1 cellular context compared by ENCODE assay signal in genomic region chr1:42958488-42959317, GRCh38.
TF ChIP-seq lines count a peak whose summit lies in the region.

Gene SLC2A1, minus strand, starts transcription at chr1:42958868. Its CDS starts 217 bp downstream, at chr1:42958651.

TF ChIP-seq in HepG2, 621 proteins besides CTCF, POLR2A, EP300 and RAD21 (continued from another document and continues in another):
- TF ChIP-seq AGO2 (optimal IDR thresholded peaks at IDR 0.05; ENCODE audit: low read depth, low read length) (peak; percentile 85), TCF7 (IDR thresholded peaks at IDR 0.05; ENCODE audit: low read depth) (no peak), IKZF5 (CRISPR knock-in tag; IDR thresholded peaks at IDR 0.05) (peak; percentile 75), SALL2 (CRISPR knock-in tag; IDR thresholded peaks at IDR 0.05) (peak; percentile 38; the same call in 1 of the 2 replicates), ARNT2 (CRISPR knock-in tag; IDR thresholded peaks at IDR 0.05; ENCODE audit: low read depth) (no peak; the same call in 1 of the 2 replicates), CREB1 (IDR thresholded peaks at IDR 0.05) (peak; percentile 54), CREB1 (CRISPR knock-in tag; IDR thresholded peaks at IDR 0.05) (peak; percentile 74), FOXA1 (IDR thresholded peaks at IDR 0.05) (no peak), FOXA1 (CRISPR knock-in tag; IDR thresholded peaks at IDR 0.05) (no peak), PLRG1 (conservative IDR thresholded peaks at IDR 0.05) (no peak), ZNF614 (CRISPR knock-in tag; IDR thresholded peaks at IDR 0.05; ENCODE audit: borderline replicate concordance) (peak; percentile 63; the same call in 1 of the 2 replicates), SIN3B (IDR thresholded peaks at IDR 0.05; ENCODE audit: low read length) (no peak), ZSCAN25 (CRISPR knock-in tag; IDR thresholded peaks at IDR 0.05) (0 out of 2 replicates have a peak, but pooled peaks have one; percentile 37), ATF5 (CRISPR knock-in tag; IDR thresholded peaks at IDR 0.05; ENCODE audit: low read depth) (no peak; the same call in 1 of the 2 replicates), ZNF768 (CRISPR knock-in tag; IDR thresholded peaks at IDR 0.05) (peak; percentile 100), ZNF605 (CRISPR knock-in tag; IDR thresholded peaks at IDR 0.05) (peak; percentile 34; the same call in 1 of the 2 replicates), CEBPG (CRISPR knock-in tag; IDR thresholded peaks at IDR 0.05) (peak; percentile 42), REL (CRISPR knock-in tag; conservative IDR thresholded peaks at IDR 0.05) (no peak; the same call in 1 of the 2 replicates), SPEN (CRISPR knock-in tag; IDR thresholded peaks at IDR 0.05; ENCODE audit: low read depth) (peak; percentile 18; the same call in 1 of the 2 replicates), MAFK (conservative IDR thresholded peaks at IDR 0.05 in 1 of 2, IDR thresholded peaks at IDR 0.05 in 1 of 2; ENCODE audit: low read length in 2 of 2) (no peak), ZFX (CRISPR knock-in tag; IDR thresholded peaks at IDR 0.05; ENCODE audit: low read depth) (peak; percentile 33; the same call in 1 of the 2 replicates), ZC3H13 (CRISPR knock-in tag; IDR thresholded peaks at IDR 0.05) (peak; percentile 86; the same call in 1 of the 2 replicates), PHF8 (CRISPR knock-in tag; IDR thresholded peaks at IDR 0.05) (peak; percentile 76), THRA (CRISPR knock-in tag; IDR thresholded peaks at IDR 0.05; ENCODE audit: borderline replicate concordance) (0 out of 2 replicates have a peak, but pooled peaks have one; percentile 40), MYNN (CRISPR knock-in tag; IDR thresholded peaks at IDR 0.05; ENCODE audit: low read depth) (peak; percentile 88; the same call in 1 of the 2 replicates), HHEX (CRISPR knock-in tag; IDR thresholded peaks at IDR 0.05) (no peak), RFX5 (IDR thresholded peaks at IDR 0.05; ENCODE audit: low read depth, low read length) (peak; percentile 45; the same call in 1 of the 2 replicates), ZNF33A (CRISPR knock-in tag; IDR thresholded peaks at IDR 0.05; ENCODE audit: borderline replicate concordance) (no peak), PPARG (CRISPR knock-in tag; conservative IDR thresholded peaks at IDR 0.05) (peak; percentile 63; the same call in 1 of the 2 replicates), ZIK1 (CRISPR knock-in tag; IDR thresholded peaks at IDR 0.05; ENCODE audit: borderline replicate concordance, low read depth) (no peak; the same call in 1 of the 2 replicates), WIZ (CRISPR knock-in tag; IDR thresholded peaks at IDR 0.05) (no peak), GATAD2A (CRISPR knock-in tag; IDR thresholded peaks at IDR 0.05) (0 out of 2 replicates have a peak, but pooled peaks have one; percentile 16), KMT2A (CRISPR knock-in tag; IDR thresholded peaks at IDR 0.05) (peak; percentile 34; the same call in 1 of the 2 replicates), DNMT1 (CRISPR knock-in tag; IDR thresholded peaks at IDR 0.05) (0 out of 2 replicates have a peak, but pooled peaks have one; percentile 38), RBFOX2 (IDR thresholded peaks at IDR 0.05; ENCODE audit: low read depth, low read length) (peak; percentile 96), ZFY (CRISPR knock-in tag; IDR thresholded peaks at IDR 0.05) (no peak; the same call in 1 of the 2 replicates), ATF7 (IDR thresholded peaks at IDR 0.05) (no peak), ATF7 (CRISPR knock-in tag; IDR thresholded peaks at IDR 0.05) (no peak), ZNF552 (CRISPR knock-in tag; IDR thresholded peaks at IDR 0.05; ENCODE audit: borderline replicate concordance) (no peak), SMARCC2 (IDR thresholded peaks at IDR 0.05) (no peak), DR1 (CRISPR knock-in tag; IDR thresholded peaks at IDR 0.05) (peak; percentile 77), ZNF275 (CRISPR knock-in tag; IDR thresholded peaks at IDR 0.05; ENCODE audit: borderline replicate concordance) (0 out of 2 replicates have a peak, but pooled peaks have one; percentile 63), NFRKB (IDR thresholded peaks at IDR 0.05) (no peak), YEATS2 (CRISPR knock-in tag; IDR thresholded peaks at IDR 0.05; ENCODE audit: borderline replicate concordance) (peak; percentile 43; the same call in 1 of the 2 replicates), FOSL1 (CRISPR knock-in tag; IDR thresholded peaks at IDR 0.05; ENCODE audit: borderline replicate concordance) (no peak), MED13 (CRISPR knock-in tag; IDR thresholded peaks at IDR 0.05) (no peak; the same call in 1 of the 2 replicates), ATF3 (CRISPR knock-in tag; IDR thresholded peaks at IDR 0.05) (peak; percentile 54; the same call in 1 of the 2 replicates), ZNF703 (CRISPR knock-in tag; IDR thresholded peaks at IDR 0.05; ENCODE audit: borderline replicate concordance) (no peak), CREBL2 (CRISPR knock-in tag; IDR thresholded peaks at IDR 0.05; ENCODE audit: borderline replicate concordance) (no peak; the same call in 1 of the 2 replicates), ZBTB42 (CRISPR knock-in tag; IDR thresholded peaks at IDR 0.05) (0 out of 2 replicates have a peak, but pooled peaks have one; percentile 62), SRF (IDR thresholded peaks at IDR 0.05; ENCODE audit: low read depth, low read length) (no peak), ZNF18 (CRISPR knock-in tag; IDR thresholded peaks at IDR 0.05; ENCODE audit: insufficient replicate concordance) (no peak), ZNF773 (CRISPR knock-in tag; IDR thresholded peaks at IDR 0.05; ENCODE audit: borderline replicate concordance) (no peak), ZNF891 (CRISPR knock-in tag; IDR thresholded peaks at IDR 0.05) (0 out of 2 replicates have a peak, but pooled peaks have one; percentile 4), HDAC1 (CRISPR knock-in tag; IDR thresholded peaks at IDR 0.05) (no peak; the same call in none of the 2 replicates)
- TF ChIP-seq, protein P1, sequence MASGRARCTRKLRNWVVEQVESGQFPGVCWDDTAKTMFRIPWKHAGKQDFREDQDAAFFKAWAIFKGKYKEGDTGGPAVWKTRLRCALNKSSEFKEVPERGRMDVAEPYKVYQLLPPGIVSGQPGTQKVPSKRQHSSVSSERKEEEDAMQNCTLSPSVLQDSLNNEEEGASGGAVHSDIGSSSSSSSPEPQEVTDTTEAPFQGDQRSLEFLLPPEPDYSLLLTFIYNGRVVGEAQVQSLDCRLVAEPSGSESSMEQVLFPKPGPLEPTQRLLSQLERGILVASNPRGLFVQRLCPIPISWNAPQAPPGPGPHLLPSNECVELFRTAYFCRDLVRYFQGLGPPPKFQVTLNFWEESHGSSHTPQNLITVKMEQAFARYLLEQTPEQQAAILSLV (CRISPR knock-in tag; IDR thresholded peaks at IDR 0.05; ENCODE audit: borderline replicate concordance): peak; percentile 87
- TF ChIP-seq, protein P2, sequence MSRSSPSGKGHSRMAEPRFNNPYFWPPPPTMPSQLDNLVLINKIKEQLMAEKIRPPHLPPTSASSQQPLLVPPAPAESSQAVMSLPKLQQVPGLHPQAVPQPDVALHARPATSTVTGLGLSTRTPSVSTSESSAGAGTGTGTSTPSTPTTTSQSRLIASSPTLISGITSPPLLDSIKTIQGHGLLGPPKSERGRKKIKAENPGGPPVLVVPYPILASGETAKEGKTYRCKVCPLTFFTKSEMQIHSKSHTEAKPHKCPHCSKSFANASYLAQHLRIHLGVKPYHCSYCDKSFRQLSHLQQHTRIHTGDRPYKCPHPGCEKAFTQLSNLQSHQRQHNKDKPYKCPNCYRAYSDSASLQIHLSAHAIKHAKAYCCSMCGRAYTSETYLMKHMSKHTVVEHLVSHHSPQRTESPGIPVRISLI (CRISPR knock-in tag; IDR thresholded peaks at IDR 0.05; ENCODE audit: borderline replicate concordance): no peak; the same call in 1 of the 2 replicates
- TF ChIP-seq, protein P3, sequence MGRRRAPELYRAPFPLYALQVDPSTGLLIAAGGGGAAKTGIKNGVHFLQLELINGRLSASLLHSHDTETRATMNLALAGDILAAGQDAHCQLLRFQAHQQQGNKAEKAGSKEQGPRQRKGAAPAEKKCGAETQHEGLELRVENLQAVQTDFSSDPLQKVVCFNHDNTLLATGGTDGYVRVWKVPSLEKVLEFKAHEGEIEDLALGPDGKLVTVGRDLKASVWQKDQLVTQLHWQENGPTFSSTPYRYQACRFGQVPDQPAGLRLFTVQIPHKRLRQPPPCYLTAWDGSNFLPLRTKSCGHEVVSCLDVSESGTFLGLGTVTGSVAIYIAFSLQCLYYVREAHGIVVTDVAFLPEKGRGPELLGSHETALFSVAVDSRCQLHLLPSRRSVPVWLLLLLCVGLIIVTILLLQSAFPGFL (CRISPR knock-in tag; IDR thresholded peaks at IDR 0.05): no peak
- TF ChIP-seq, protein P4, sequence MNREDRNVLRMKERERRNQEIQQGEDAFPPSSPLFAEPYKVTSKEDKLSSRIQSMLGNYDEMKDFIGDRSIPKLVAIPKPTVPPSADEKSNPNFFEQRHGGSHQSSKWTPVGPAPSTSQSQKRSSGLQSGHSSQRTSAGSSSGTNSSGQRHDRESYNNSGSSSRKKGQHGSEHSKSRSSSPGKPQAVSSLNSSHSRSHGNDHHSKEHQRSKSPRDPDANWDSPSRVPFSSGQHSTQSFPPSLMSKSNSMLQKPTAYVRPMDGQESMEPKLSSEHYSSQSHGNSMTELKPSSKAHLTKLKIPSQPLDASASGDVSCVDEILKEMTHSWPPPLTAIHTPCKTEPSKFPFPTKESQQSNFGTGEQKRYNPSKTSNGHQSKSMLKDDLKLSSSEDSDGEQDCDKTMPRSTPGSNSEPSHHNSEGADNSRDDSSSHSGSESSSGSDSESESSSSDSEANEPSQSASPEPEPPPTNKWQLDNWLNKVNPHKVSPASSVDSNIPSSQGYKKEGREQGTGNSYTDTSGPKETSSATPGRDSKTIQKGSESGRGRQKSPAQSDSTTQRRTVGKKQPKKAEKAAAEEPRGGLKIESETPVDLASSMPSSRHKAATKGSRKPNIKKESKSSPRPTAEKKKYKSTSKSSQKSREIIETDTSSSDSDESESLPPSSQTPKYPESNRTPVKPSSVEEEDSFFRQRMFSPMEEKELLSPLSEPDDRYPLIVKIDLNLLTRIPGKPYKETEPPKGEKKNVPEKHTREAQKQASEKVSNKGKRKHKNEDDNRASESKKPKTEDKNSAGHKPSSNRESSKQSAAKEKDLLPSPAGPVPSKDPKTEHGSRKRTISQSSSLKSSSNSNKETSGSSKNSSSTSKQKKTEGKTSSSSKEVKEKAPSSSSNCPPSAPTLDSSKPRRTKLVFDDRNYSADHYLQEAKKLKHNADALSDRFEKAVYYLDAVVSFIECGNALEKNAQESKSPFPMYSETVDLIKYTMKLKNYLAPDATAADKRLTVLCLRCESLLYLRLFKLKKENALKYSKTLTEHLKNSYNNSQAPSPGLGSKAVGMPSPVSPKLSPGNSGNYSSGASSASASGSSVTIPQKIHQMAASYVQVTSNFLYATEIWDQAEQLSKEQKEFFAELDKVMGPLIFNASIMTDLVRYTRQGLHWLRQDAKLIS (CRISPR knock-in tag; IDR thresholded peaks at IDR 0.05): peak; percentile 98
